In the genomic region with DNA sequence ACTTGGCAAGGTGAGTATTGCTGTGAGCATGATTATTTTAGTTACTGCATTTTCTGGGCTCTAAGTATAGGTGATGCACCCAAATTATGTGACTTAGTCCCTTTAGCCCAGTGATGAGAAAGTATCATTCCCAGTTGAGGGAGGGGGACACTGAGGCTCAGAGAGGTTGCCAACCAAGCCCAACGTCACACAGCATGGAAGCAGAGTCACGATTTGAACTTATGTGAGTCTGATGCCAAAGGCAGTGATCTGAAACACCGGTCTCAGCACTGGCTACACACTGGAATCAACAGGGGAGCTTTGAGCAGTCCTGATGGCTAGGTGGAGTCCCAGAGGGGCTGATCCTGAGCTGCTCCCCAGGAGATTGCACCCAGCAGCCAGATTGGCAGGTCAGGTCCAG, we compare ENCODE assay signal across 21 cellular contexts. TPM values are rescaled to one million over a fixed set of nuclear protein-coding genes. Genes with fewer than 3 reads are reported as not detected.
A peak's percentile ranks its signal among the peaks of the same experiment; 100 is the strongest.
DNase-seq lines count a peak whose midpoint lies in the region; ATAC-seq, FAIRE-seq and TF ChIP-seq lines count a peak whose summit lies in the region.
"Had no signal": no experiment of that assay in that cellular context is flagged by ENCODE, and none has a peak within 500 bp of the region (broad histone marks: within the 10 kb centered on the region; RNA-seq: fewer than 3 reads in every experiment).

No MANE protein-coding gene starts in this region.

- intact Hi-C loops in thyroid gland (cut with DNase I) = no loop called here

- no peak for FAIRE-seq in A549 (lab: Jason Lieb, UNC)
- FAIRE-seq: GM12878, GM19239 had no signal

- no peak overlapping the region for H2BK15ac ChIP-seq in neuronal stem cell (ENCODE audit: low read length)

- no peak overlapping the region for H3K4ac ChIP-seq in neuronal stem cell (ENCODE audit: low read length)

- no peak for TF ChIP-seq RAD21 in A549 (conservative IDR thresholded peaks at IDR 0.05 in 1 of 2, IDR thresholded peaks at IDR 0.05 in 1 of 2)

- no peak for TF ChIP-seq EP300 in A549 (IDR thresholded peaks at IDR 0.05)

- H2BK120ac ChIP-seq in neuronal stem cell (ENCODE audit: low read depth, low read length) = no peak overlapping the region

- no peak overlapping the region for H3K14ac ChIP-seq in neuronal stem cell (ENCODE audit: low read length)

- no peak overlapping the region for H2BK5ac ChIP-seq in neuronal stem cell (ENCODE audit: low read length)

- H3K36me3 ChIP-seq in HEK293 (ENCODE audit: control insufficient read depth in 2 of 2, insufficient read depth in 1 of 2, low read length in 2 of 2) (no peaks in the 10 kb centered on the region), SJSA1 (no peaks in the 10 kb centered on the region), neuronal stem cell (replicated peaks in 1 of 2; ENCODE audit: control insufficient read depth in 2 of 2, insufficient read depth in 2 of 2, low read length in 2 of 2) (no peaks in the 10 kb centered on the region), thyroid gland (no peaks in the 10 kb centered on the region)
- H3K36me3 ChIP-seq: BLaER1 had no signal

- no peak overlapping the region for H4K91ac ChIP-seq in neuronal stem cell (ENCODE audit: low read depth, low read length, poor library complexity)

- TF ChIP-seq POLR2A in A549 (IDR thresholded peaks at IDR 0.05; ENCODE audit: low read length) (no peak), thyroid gland (IDR thresholded peaks at IDR 0.05) (no peak)

- CTCF ChIA-PET in A549 (lab: Yijun Ruan, JAX) (interaction anchor here (1.0 to 1.6 kb wide), 2 partner anchors 101 to 105 kb away, joined by 3 to 4 read pairs; no protein-coding TSS in a partner anchor), HEK293 (lab: Yijun Ruan, JAX) (interaction anchor here (1.0 kb wide), 1 partner anchor 8 kb away, joined by 3 read pairs; no protein-coding TSS in a partner anchor)

- ATAC-seq in A549 (no peak), GM21619 (IDR thresholded peaks at IDR 0.05; ENCODE audit: unreplicated experiment) (no peak)
- ATAC-seq: CD8-positive, alpha-beta T cell; GM12878; GM23338; HCT116 had no signal

- peak overlapping the region; percentile 53 for H3K18ac ChIP-seq in neuronal stem cell (ENCODE audit: low read length)

- no peaks in the 10 kb centered on the region for H3K4me1 ChIP-seq in A549
- H3K4me1 ChIP-seq in HEK293 (ENCODE audit: control insufficient read depth, insufficient read depth, low read length) = no peaks in the 10 kb centered on the region
- peaks cover 68% of the 10 kb centered on the region for H3K4me1 ChIP-seq in SJSA1 (replicated peaks)
- H3K4me1 ChIP-seq in neuronal stem cell (ENCODE audit: control insufficient read depth in 2 of 2, insufficient read depth in 1 of 2, low read depth in 1 of 2, low read length in 2 of 2) = peaks cover 0 to 9% of the 10 kb centered on the region in 2 donors
- H3K4me1 ChIP-seq in thyroid gland = no peaks in the 10 kb centered on the region
- H3K4me1 ChIP-seq: Caco-2 had no signal

- H3K79me1 ChIP-seq in neuronal stem cell (ENCODE audit: low read depth, low read length) = no peaks in the 10 kb centered on the region

- POLR2A ChIA-PET in A549 (lab: Yijun Ruan, JAX) = no interaction called here
- POLR2A ChIA-PET in HEK293 (lab: Yijun Ruan, JAX) = no interaction called here

- H3K27ac ChIP-seq in A549 (no peak overlapping the region), HEK293 (ENCODE audit: extremely low read depth, low read depth, low read length) (no peak overlapping the region), SJSA1 (peak overlapping the region; percentile 64), neuronal stem cell (replicated peaks; ENCODE audit: low read length) (no peak overlapping the region), thyroid gland (no peak overlapping the region)
- H3K27ac ChIP-seq: BLaER1, C4-2B had no signal

- H3K4me2 ChIP-seq in A549 = no peak overlapping the region
- no peak overlapping the region for H3K4me2 ChIP-seq in neuronal stem cell (ENCODE audit: insufficient read depth, low read length, poor library complexity, severe bottlenecking)
- H3K4me2 ChIP-seq: BLaER1, GM23338 had no signal

- no peak overlapping the region for H4K8ac ChIP-seq in neuronal stem cell (ENCODE audit: low read depth, low read length)

- no peak overlapping the region for H3K9ac ChIP-seq in neuronal stem cell (ENCODE audit: low read depth, low read length, poor library complexity)
- H3K9ac ChIP-seq: BLaER1 had no signal

- 47% methylated on average over 3 of the region's 3 CpGs for WGBS in A549 (ENCODE audit: missing lambda C conversion rate)
- no CpG with 5 or more reads among the region's 3 CpGs for WGBS in neuronal stem cell (ENCODE audit: extremely low coverage in 2 of 2, insufficient read length in 2 of 2, insufficient replicate concordance in 1 of 2), 2 donors
- 86 to 94% methylated on average over 3 of the region's 3 CpGs for WGBS in thyroid gland, 2 donors

- H2AFZ ChIP-seq in neuronal stem cell (ENCODE audit: low read length) = no peak overlapping the region
- H2AFZ ChIP-seq: GM23338 had no signal

- no peaks in the 10 kb centered on the region for H3K9me3 ChIP-seq in A549
- no peaks in the 10 kb centered on the region for H3K9me3 ChIP-seq in HEK293 (ENCODE audit: control insufficient read depth, insufficient read depth, low read depth, low read length)
- no peaks in the 10 kb centered on the region for H3K9me3 ChIP-seq in SJSA1 (replicated peaks)
- H3K9me3 ChIP-seq in neuronal stem cell (replicated peaks in 1 of 2; ENCODE audit: control insufficient read depth in 2 of 2, insufficient read depth in 1 of 2, low read depth in 1 of 2, low read length in 2 of 2) = no peaks in the 10 kb centered on the region
- no peaks in the 10 kb centered on the region for H3K9me3 ChIP-seq in thyroid gland
- H3K9me3 ChIP-seq: BLaER1, Caco-2 had no signal

- H2BK12ac ChIP-seq in neuronal stem cell (ENCODE audit: low read length) = no peak overlapping the region

- H3K23ac ChIP-seq in neuronal stem cell (ENCODE audit: low read depth, low read length, poor library complexity) = no peak overlapping the region

- DNase-seq in A549 (ENCODE audit: low read depth in 1 of 2, low spot score in 1 of 2) (no peak), SJSA1 (ENCODE audit: low read depth in 1 of 2, low spot score in 2 of 2) (no peak), neuronal stem cell (ENCODE audit: low spot score) (no peak), thyroid gland (no peak)
- DNase-seq: Caco-2; CD4-positive, CD25-positive, alpha-beta regulatory T cell; CD8-positive, alpha-beta T cell; DMS153; DMS79; EL; GDM1; H9; HFFc6 had no signal

- H3K4me3 ChIP-seq in A549 (no peak overlapping the region), HEK293 (ENCODE audit: low read depth, low read length) (no peak overlapping the region), SJSA1 (no peak overlapping the region), neuronal stem cell (ENCODE audit: low read length in 2 of 2) (no peak overlapping the region), thyroid gland (replicated peaks in 1 of 3) (no peak overlapping the region)
- H3K4me3 ChIP-seq: BLaER1, GM12878, GM23338 had no signal

- H3K27me3 ChIP-seq in SJSA1 (replicated peaks) = no peaks in the 10 kb centered on the region
- peaks cover 0 to 67% (median 0%) of the 10 kb centered on the region in 3 experiments for H3K27me3 ChIP-seq in neuronal stem cell (ENCODE audit: control insufficient read depth in 3 of 3, insufficient read depth in 3 of 3, low read depth in 1 of 3, low read length in 3 of 3)
- H3K27me3 ChIP-seq in thyroid gland = no peaks in the 10 kb centered on the region
- H3K27me3 ChIP-seq: BLaER1 had no signal

- H2AK5ac ChIP-seq in neuronal stem cell (ENCODE audit: low read depth, low read length) = no peak overlapping the region

- TF ChIP-seq CTCF in A549 (IDR thresholded peaks at IDR 0.05) (no peak), HEK293 (tag by site-specific recombination; IDR thresholded peaks at IDR 0.05) (no peak), thyroid gland (IDR thresholded peaks at IDR 0.05) (no peak)

TF ChIP-seq in A549, 52 proteins besides CTCF, POLR2A, EP300 and RAD21:
- TF ChIP-seq HEYL (CRISPR knock-in tag; IDR thresholded peaks at IDR 0.05) = no peak
- TF ChIP-seq ZFP36 (IDR thresholded peaks at IDR 0.05; ENCODE audit: borderline replicate concordance, partially characterized antibody) = peak; percentile 34

TF ChIP-seq in HEK293, 187 proteins besides CTCF, POLR2A, EP300 and RAD21:
- TF ChIP-seq ZNF768 (tag by site-specific recombination; IDR thresholded peaks at IDR 0.05) (peak; percentile 87), ZIC2 (tag by site-specific recombination; IDR thresholded peaks at IDR 0.05) (no peak), OVOL3 (tag by site-specific recombination; IDR thresholded peaks at IDR 0.05) (no peak)

RNA-seq across cellular contexts. Expression of a gene that starts 39.5 kb away (rescaled TPM):
- polyA plus RNA-seq in A549 (2011; rRNA removed) = 73.3 and 76.2 TPM in 2 replicates
- 39.4 and 55.1 TPM in 2 replicates for polyA plus RNA-seq in A549 (2012; cell fraction: cytosol; rRNA removed)
- polyA plus RNA-seq in A549 (2012; cell fraction: nucleus; rRNA removed) = 144 and 151 TPM in 2 replicates
- polyA plus RNA-seq in A549 (2017; fragmentation: RNase III; extraction: RNeasy Plus Mini Kit Qiagen cat#74134 plus additional on column Dnase treatment) = 66.2 to 73.8 TPM (median 66.5 TPM) in 3 replicates
- polyA minus RNA-seq in A549 (2011; rRNA and poly(A)+ RNA removed) = 141 and 148 TPM in 2 replicates
- total RNA-seq in SJSA1 (2014; rRNA removed; shearing (Covaris generic)) = 36.0 and 49.4 TPM in 2 replicates
- 27.6 TPM for polyA plus RNA-seq in neuronal stem cell (2013, experiment 1 of 2)
- 30.3 TPM for polyA plus RNA-seq in neuronal stem cell (2013, experiment 2 of 2)
- total RNA-seq in thyroid gland = 10 to 100 TPM; 42.7 to 98.0 (median 72.5) TPM
